15 cellular contexts compared by ENCODE assay signal in genomic region chr13:46355088-46355468, GRCh38. TPM values are rescaled to one million over a fixed set of nuclear protein-coding genes. Genes with fewer than 3 reads are reported as not detected.
DNase-seq lines count a peak whose midpoint lies in the region; ATAC-seq and TF ChIP-seq lines count a peak whose summit lies in the region.
"Had no signal": no experiment of that assay in that cellular context is flagged by ENCODE, and none has a peak within 500 bp of the region (broad histone marks: within the 10 kb centered on the region; RNA-seq: fewer than 3 reads in every experiment).

No MANE protein-coding gene starts in this region.

- peak overlapping the region; percentile 53 to 58 for H3K27ac ChIP-seq in breast epithelium
- H3K27ac ChIP-seq in transverse colon: no peak overlapping the region
- H3K27ac ChIP-seq: RWPE1 had no signal

- POLR2A ChIA-PET in activated CD4-positive, alpha-beta T cell treated with anti-CD3 and anti-CD28 coated beads for 36 hours (lab: Charles Lee): interaction anchor here (0.7 to 0.9 kb wide), 4 partner anchors 11 to 522 kb away, joined by 3 read pairs; no protein-coding TSS in a partner anchor

- no peak for TF ChIP-seq POLR2A in breast epithelium (IDR thresholded peaks at IDR 0.05)
- no peak for TF ChIP-seq POLR2A in transverse colon (IDR thresholded peaks at IDR 0.05)

- in situ Hi-C loops in transverse colon (cut with MboI; ENCODE audit: low pct_ligation_motif_present in 1 of 4, low pct_unique_long_range_greater_than_20kb in 1 of 4, low sequenced_read_pairs in 3 of 4) (no loop called here), G401 (cut with HindIII; ENCODE audit: low sequenced_read_pairs) (no loop called here)

- peak; percentile 42 for ATAC-seq in activated CD4-positive, alpha-beta T cell treated with anti-CD3 and anti-CD28 coated beads for 36 hours
- ATAC-seq: left ventricle myocardium superior, sciatic nerve had no signal

- peaks cover 10% of the 10 kb centered on the region for H3K36me3 Mint-ChIP-seq in activated CD4-positive, alpha-beta T cell treated with anti-CD3 and anti-CD28 coated beads for 36 hours (ENCODE audit: low read depth)
- H3K36me3 Mint-ChIP-seq in osteocyte (ENCODE audit: unreplicated experiment): peaks cover 5% of the 10 kb centered on the region

- no peaks in the 10 kb centered on the region for H3K4me1 ChIP-seq in NT2/D1 (ENCODE audit: insufficient read depth, insufficient read length)
- H3K4me1 ChIP-seq in breast epithelium: no peaks in the 10 kb centered on the region
- no peaks in the 10 kb centered on the region for H3K4me1 ChIP-seq in transverse colon
- H3K4me1 ChIP-seq: adrenal gland had no signal

- TF ChIP-seq EP300 in transverse colon (IDR thresholded peaks at IDR 0.05; ENCODE audit: low read depth): no peak

- TF ChIP-seq CTCF in breast epithelium (IDR thresholded peaks at IDR 0.05) (no peak), osteocyte (IDR thresholded peaks at IDR 0.05) (no peak), transverse colon (IDR thresholded peaks at IDR 0.05) (no peak)

- H3K36me3 ChIP-seq in NT2/D1 (ENCODE audit: insufficient read depth, insufficient read length, low read length): no peaks in the 10 kb centered on the region
- no peaks in the 10 kb centered on the region for H3K36me3 ChIP-seq in breast epithelium
- H3K36me3 ChIP-seq in transverse colon: no peaks in the 10 kb centered on the region
- H3K36me3 ChIP-seq: adrenal gland had no signal

- no peak overlapping the region for H3K4me3 ChIP-seq in NT2/D1 (ENCODE audit: insufficient read length, low read depth)
- H3K4me3 ChIP-seq in breast epithelium: no peak overlapping the region
- H3K4me3 ChIP-seq in transverse colon: no peak overlapping the region
- H3K4me3 ChIP-seq: adrenal gland, coronary artery had no signal

- H3K9me3 ChIP-seq in NT2/D1 (ENCODE audit: insufficient read depth, low read length) (peaks cover 5% of the 10 kb centered on the region; the same call in 1 of the 2 replicates), breast epithelium (no peaks in the 10 kb centered on the region), transverse colon (no peaks in the 10 kb centered on the region)
- H3K9me3 ChIP-seq: adrenal gland had no signal

- intact Hi-C loops in activated CD4-positive, alpha-beta T cell treated with anti-CD3 and anti-CD28 coated beads for 36 hours (cut with DNase I, micrococcal nuclease): loop anchor here in 1 of 2 experiments (2.0 kb wide), 1 partner anchor 38 kb away; no protein-coding TSS in a partner anchor
- intact Hi-C loops in breast epithelium (cut with DNase I; ENCODE audit: low total_unique reads) (no loop called here), transverse colon (cut with DNase I; ENCODE audit: low total_unique reads) (no loop called here)

- peaks cover 2% of the 10 kb centered on the region for H3K27me3 Mint-ChIP-seq in activated CD4-positive, alpha-beta T cell treated with anti-CD3 and anti-CD28 coated beads for 36 hours
- no peaks in the 10 kb centered on the region for H3K27me3 Mint-ChIP-seq in osteocyte (ENCODE audit: unreplicated experiment)

- H3K27me3 ChIP-seq in NT2/D1 (ENCODE audit: insufficient read depth, insufficient read length): no peaks in the 10 kb centered on the region
- H3K27me3 ChIP-seq in breast epithelium: no peaks in the 10 kb centered on the region
- H3K27me3 ChIP-seq in transverse colon: no peaks in the 10 kb centered on the region
- H3K27me3 ChIP-seq: adrenal gland had no signal

- peaks cover 15% of the 10 kb centered on the region for H3K9me3 Mint-ChIP-seq in activated CD4-positive, alpha-beta T cell treated with anti-CD3 and anti-CD28 coated beads for 36 hours (ENCODE audit: low read depth)
- peaks cover 4% of the 10 kb centered on the region for H3K9me3 Mint-ChIP-seq in osteocyte (ENCODE audit: unreplicated experiment)

- WGBS in transverse colon (ENCODE audit: low coverage in 1 of 2), 2 donors: 83 to 86% methylated on average over 3 to 5 of the region's 5 CpGs

- H3K4me1 Mint-ChIP-seq in activated CD4-positive, alpha-beta T cell treated with anti-CD3 and anti-CD28 coated beads for 36 hours: peaks cover 29% of the 10 kb centered on the region
- peaks cover 36% of the 10 kb centered on the region for H3K4me1 Mint-ChIP-seq in osteocyte (ENCODE audit: unreplicated experiment)

- no peak for DNase-seq in activated CD4-positive, alpha-beta T cell treated with anti-CD3 and anti-CD28 coated beads for 36 hours
- no peak for DNase-seq in activated CD4-positive, alpha-beta T cell treated with anti-CD3 and anti-CD28 coated beads, Interleukin-2, amount 50 U/mL, for 4 hours
- DNase-seq in NT2/D1 (ENCODE audit: low read depth, low spot score): peak; percentile 2
- DNase-seq in breast epithelium (ENCODE audit: low spot score in 2 of 2): no peak
- no peak for DNase-seq in osteocyte (ENCODE audit: extremely low spot score, unreplicated experiment)
- DNase-seq in transverse colon: no peak
- no peak for DNase-seq in SIG-M5 treated with dmso at 0.1 percent for 504 hours (lab: John Stamatoyannopoulos, UW; ENCODE audit: unreplicated experiment)
- no peak for DNase-seq in G401 (ENCODE audit: low spot score)
- DNase-seq: adrenal gland, left ventricle myocardium superior, NCI-H1930 had no signal

- peak overlapping the region; percentile 90 for H3K27ac Mint-ChIP-seq in activated CD4-positive, alpha-beta T cell treated with anti-CD3 and anti-CD28 coated beads for 36 hours
- H3K27ac Mint-ChIP-seq in osteocyte (ENCODE audit: unreplicated experiment): peak overlapping the region; percentile 94

- CTCF ChIA-PET in activated CD4-positive, alpha-beta T cell treated with anti-CD3 and anti-CD28 coated beads for 36 hours (lab: Charles Lee): interaction anchor here (0.7 to 1.8 kb wide), 8 partner anchors 8 to 259 kb away, joined by 3 to 6 read pairs (median 3); no protein-coding TSS in a partner anchor

- H3K9ac ChIP-seq in NT2/D1 (ENCODE audit: insufficient read length, low read depth): no peak overlapping the region

- H3K4me3 Mint-ChIP-seq in activated CD4-positive, alpha-beta T cell treated with anti-CD3 and anti-CD28 coated beads for 36 hours: peak overlapping the region; percentile 15
- H3K4me3 Mint-ChIP-seq in osteocyte (ENCODE audit: unreplicated experiment): peak overlapping the region; percentile 24

RNA-seq across cellular contexts. Expression of gene RUBCNL, which starts 32.0 kb away (rescaled TPM):
- 1 to 10 TPM; 1.0 to 1.1 TPM for total RNA-seq in activated CD4-positive, alpha-beta T cell treated with anti-CD3 and anti-CD28 coated beads for 36 hours
- total RNA-seq in breast epithelium (1 to 10 TPM; 2.1 to 8.2 (median 3.3) TPM), osteocyte (0.78 and 0.97 TPM in 2 replicates), transverse colon (10 to 100 TPM in 3 of 4 donors, 1 to 10 TPM in 1; 2.8 to 27.2 (median 14.2) TPM)
- not detected in 2 replicates for total RNA-seq in G401 (2014; rRNA removed; shearing (Covaris generic))
- total RNA-seq: Calu3 had no signal

Comparison
In these comparisons a context has a peak if more than half of its experiments do, and no peak if none do; other contexts are left out.
1. H3K27ac ChIP-seq: peak in breast epithelium (2 of 2); none in transverse colon (0 of 4).